32 cellular contexts compared by ENCODE assay signal in genomic region chr19:29850482-29850881, GRCh38. TPM values are rescaled to one million over a fixed set of nuclear protein-coding genes. Genes with fewer than 3 reads are reported as not detected.
"Had no signal": no experiment of that assay in that cellular context is flagged by ENCODE, and none has a peak within 500 bp of the region (broad histone marks: within the 10 kb centered on the region; RNA-seq: fewer than 3 reads in every experiment).

No MANE protein-coding gene starts in this region.

- H3K9me3 ChIP-seq: adrenal gland, body of pancreas, breast epithelium had no signal

- H3K27ac ChIP-seq: adrenal gland, body of pancreas, brain microvascular endothelial cell, breast epithelium, VCaP had no signal

- H3K4me1 ChIP-seq: breast epithelium had no signal

- H3K27me3 ChIP-seq: adrenal gland, body of pancreas, brain microvascular endothelial cell, breast epithelium had no signal

- FAIRE-seq: astrocyte, TTC549 had no signal

- ATAC-seq: activated CD8-positive, alpha-beta T cell treated with anti-CD3 and anti-CD28 coated beads for 36 hours; activated naive CD4-positive, alpha-beta T cell treated with anti-CD3 and anti-CD28 coated beads, Interleukin-2, amount 50 U/mL, for 72 hours; activated T-cell treated with anti-CD3 and anti-CD28 coated beads, Interleukin-2, amount 50 U/mL, for 4 hours; activated T-cell treated with anti-CD3 and anti-CD28 coated beads, Interleukin-2, amount 50 U/mL, for 72 hours; activated T-helper 17 cell treated with anti-CD3 and anti-CD28 coated beads, Interleukin-2, amount 50 U/mL, for 72 hours; body of pancreas had no signal

- DNase-seq: activated B cell treated with CpG ODN at 0.5 μM for 24 hours; activated CD4-positive, alpha-beta memory T cell treated with anti-CD3 and anti-CD28 coated beads for 36 hours; activated CD4-positive, alpha-beta T cell treated with anti-CD3 and anti-CD28 coated beads for 4 hours; activated CD4-positive, alpha-beta T cell treated with anti-CD3 and anti-CD28 coated beads, Interleukin-2, amount 10 ng/mL, durations not matched to agents 24 days and 14 days; activated CD4-positive, alpha-beta T cell treated with anti-CD3 and anti-CD28 coated beads, Interleukin-2, amount 50 U/mL, for 1 hour; activated CD4-positive, alpha-beta T cell treated with anti-CD3 and anti-CD28 coated beads, Interleukin-2, amount 50 U/mL, for 4 hours; activated CD4-positive, CD25-positive, alpha-beta regulatory T cell treated with anti-CD3 and anti-CD28 coated beads, Interleukin-2, amount 50 U/mL, for 72 hours; activated CD8-positive, alpha-beta memory T cell treated with anti-CD3 and anti-CD28 coated beads, Interleukin-2, amount 50 U/mL, for 4 hours; activated CD8-positive, alpha-beta T cell treated with anti-CD3 and anti-CD28 coated beads for 36 hours; activated gamma-delta T cell treated with Interleukin-2 at 50 U/mL for 16 hours; activated naive CD4-positive, alpha-beta T cell; activated naive CD4-positive, alpha-beta T cell treated with anti-CD3 and anti-CD28 coated beads for 36 hours; activated naive CD4-positive, alpha-beta T cell treated with anti-CD3 and anti-CD28 coated beads, Interleukin-2, amount 50 U/mL, for 16 hours; activated naive CD8-positive, alpha-beta T cell treated with anti-CD3 and anti-CD28 coated beads for 36 hours; activated T-cell treated with anti-CD3 and anti-CD28 coated beads for 4 hours; activated T-cell treated with anti-CD3 and anti-CD28 coated beads, Interleukin-2, amount 50 U/mL, for 1 hour; activated T-cell treated with anti-CD3 and anti-CD28 coated beads, Interleukin-2, amount 50 U/mL, for 4 hours; activated T-cell treated with anti-CD3 and anti-CD28 coated beads, Interleukin-2, amount 50 U/mL, for 72 hours; adrenal gland; amniotic stem cell; body of pancreas; brain microvascular endothelial cell; cerebellar nuclear complex; T-helper 1 cell; T-helper 2 cell; T-helper 9 cell had no signal

- H3K4me3 ChIP-seq: adrenal gland, body of pancreas, breast epithelium had no signal

- H3K36me3 ChIP-seq: adrenal gland, brain microvascular endothelial cell, breast epithelium had no signal

RNA-seq across cellular contexts. Expression of gene CCNE1, which starts 38.7 kb away (rescaled TPM):
- total RNA-seq: body of pancreas had no signal
